ENCODE assay signal across 8 cellular contexts in genomic region chr17:77286641-77287431, GRCh38.
DNase-seq lines count a peak whose midpoint lies in the region; ATAC-seq and TF ChIP-seq lines count a peak whose summit lies in the region.

No MANE protein-coding gene starts in this region.

- intact Hi-C loops in IMR-90 (cut with micrococcal nuclease) = loop anchor here (2.0 kb wide), 1 partner anchor 32 kb away; no protein-coding TSS in a partner anchor

- H3K4me3 Mint-ChIP-seq in activated T-cell treated with anti-CD3 and anti-CD28 coated beads, Interleukin-2, amount 50 U/mL, for 72 hours = no peak overlapping the region

- H3K4me3 ChIP-seq in IMR-90 (ENCODE audit: insufficient read depth, low read depth, low read length) (no peak overlapping the region), adipocyte (ENCODE audit: low read length) (no peak overlapping the region), tibial nerve (no peak overlapping the region)

- CTCF ChIA-PET in IMR-90 (lab: Yijun Ruan, JAX) = no interaction called here

- H3K23ac ChIP-seq in IMR-90 (ENCODE audit: low read depth, low read length) = peak overlapping the region; percentile 96

- H3K9me3 ChIP-seq in IMR-90 (ENCODE audit: control insufficient read depth, insufficient read depth, low read length) (no peaks in the 10 kb centered on the region), adipocyte (ENCODE audit: control insufficient read depth, low read length) (no peaks in the 10 kb centered on the region), tibial nerve (no peaks in the 10 kb centered on the region)

- H2AK5ac ChIP-seq in IMR-90 (ENCODE audit: low read depth, low read length) = peak overlapping the region; percentile 95

- peak overlapping the region; percentile 74 for H3K18ac ChIP-seq in IMR-90 (ENCODE audit: low read depth, low read length)

- dilution Hi-C loops in IMR-90 (cut with HindIII; ENCODE audit: low sequenced_read_pairs, unreplicated experiment) = no loop called here

- H3K9ac ChIP-seq in IMR-90 (ENCODE audit: low read depth, low read length) (peak overlapping the region; percentile 37; the same call in 1 of the 2 replicates), adipocyte (ENCODE audit: low read length) (peak overlapping the region; percentile 53)

- no peaks in the 10 kb centered on the region for H4K20me1 ChIP-seq in IMR-90 (ENCODE audit: insufficient read depth, low read length)

- peak overlapping the region; percentile 98; the same call in 2 of the 3 replicates for H2BK15ac ChIP-seq in IMR-90 (ENCODE audit: low read depth, low read length)

- WGBS in IMR-90 (ENCODE audit: extremely low coverage in 2 of 2, insufficient read length in 1 of 2), 2 experiments = 78% methylated on average over 6 of the region's 21 CpGs; no CpG with 5 or more reads in 1 of the 2 experiments
- WGBS in tibial nerve, 2 donors = 57 to 78% methylated on average over 14 to 21 of the region's 21 CpGs

- H2BK20ac ChIP-seq in IMR-90 (ENCODE audit: low read depth, low read length) = peak overlapping the region; percentile 97

- H3K56ac ChIP-seq in IMR-90 (ENCODE audit: extremely low read depth, insufficient read depth, low read length) = peak overlapping the region; percentile 63; the same call in 1 of the 2 replicates

- H2BK5ac ChIP-seq in IMR-90 (ENCODE audit: low read depth, low read length, poor library complexity, severe bottlenecking) = peak overlapping the region; percentile 98

- H3K27ac ChIP-seq in IMR-90 (ENCODE audit: insufficient read depth, low read length) (peak overlapping the region; percentile 93), tibial nerve (peak overlapping the region; percentile 1 to 86 (median 78))

- no peaks in the 10 kb centered on the region for H3K36me3 Mint-ChIP-seq in activated T-cell treated with anti-CD3 and anti-CD28 coated beads, Interleukin-2, amount 50 U/mL, for 72 hours (ENCODE audit: insufficient read depth in 2 of 2)

- H4K91ac ChIP-seq in IMR-90 (ENCODE audit: insufficient read depth, low read depth, low read length) = peak overlapping the region; percentile 98

- H3K9me3 Mint-ChIP-seq in activated T-cell treated with anti-CD3 and anti-CD28 coated beads, Interleukin-2, amount 50 U/mL, for 72 hours = no peaks in the 10 kb centered on the region

- peak overlapping the region; percentile 97 for H3K4ac ChIP-seq in IMR-90 (ENCODE audit: low read depth, low read length)

- TF ChIP-seq POLR2A in IMR-90 (IDR thresholded peaks at IDR 0.05; ENCODE audit: low read depth, low read length) (peak; percentile 59; the same call in 1 of the 2 replicates), tibial nerve (IDR thresholded peaks at IDR 0.05) (no peak)

- H3K9me1 ChIP-seq in IMR-90 (ENCODE audit: insufficient read depth, low read length) = peaks cover 31% of the 10 kb centered on the region

- peaks cover 11% of the 10 kb centered on the region for H3K27me3 Mint-ChIP-seq in activated T-cell treated with anti-CD3 and anti-CD28 coated beads, Interleukin-2, amount 50 U/mL, for 72 hours (ENCODE audit: low read depth)

- peak overlapping the region; percentile 90 for H3K14ac ChIP-seq in IMR-90 (replicated peaks; ENCODE audit: low read depth, low read length)

- H3K36me3 ChIP-seq in IMR-90 (ENCODE audit: control insufficient read depth, insufficient read depth, low read length) (no peaks in the 10 kb centered on the region), adipocyte (ENCODE audit: control insufficient read depth, insufficient read depth, low read length, severe bottlenecking) (no peaks in the 10 kb centered on the region), tibial nerve (no peaks in the 10 kb centered on the region)

- H3K27me3 ChIP-seq in IMR-90 (ENCODE audit: control insufficient read depth, insufficient read depth, low read length) (no peaks in the 10 kb centered on the region), adipocyte (replicated peaks; ENCODE audit: control insufficient read depth, insufficient read depth, low read length) (no peaks in the 10 kb centered on the region), tibial nerve (peaks cover 0 to 3% of the 10 kb centered on the region in 2 donors)

- in situ Hi-C loops in IMR-90 (cut with MboI; ENCODE audit: low sequenced_read_pairs) = no loop called here

- TF ChIP-seq CTCF in IMR-90 (conservative IDR thresholded peaks at IDR 0.05; ENCODE audit: low read depth, low read length) (no peak), tibial nerve (IDR thresholded peaks at IDR 0.05) (no peak)

- TF ChIP-seq EP300 in tibial nerve (IDR thresholded peaks at IDR 0.05) = no peak

- H3K4me1 Mint-ChIP-seq in activated T-cell treated with anti-CD3 and anti-CD28 coated beads, Interleukin-2, amount 50 U/mL, for 72 hours (ENCODE audit: low read depth) = peaks cover 16% of the 10 kb centered on the region

- peaks cover 9 to 68% of the 10 kb centered on the region in 2 experiments for H3K79me1 ChIP-seq in IMR-90 (ENCODE audit: low read depth in 1 of 2, low read length in 2 of 2)

- peak overlapping the region; percentile 86 for H4K5ac ChIP-seq in IMR-90 (ENCODE audit: low read depth, low read length)

- H2BK120ac ChIP-seq in IMR-90 (ENCODE audit: low read depth, low read length) = peak overlapping the region; percentile 99

- peak overlapping the region; percentile 84 for H2AFZ ChIP-seq in IMR-90 (replicated peaks; ENCODE audit: low read length, poor library complexity)

- no peak for TF ChIP-seq RAD21 in IMR-90 (IDR thresholded peaks at IDR 0.05; ENCODE audit: low read length)

- no TSS peak for BruUV-seq in IMR-90 (replicated peaks; lab: Mats Ljungman, UMichigan)

- no peak for ATAC-seq in IMR-90 (ENCODE audit: low read depth)
- ATAC-seq in activated T-cell treated with anti-CD3 and anti-CD28 coated beads, Interleukin-2, amount 50 U/mL, for 72 hours (replicated peaks in 1 of 2) = no peak
- no peak for ATAC-seq in GM21529 (IDR thresholded peaks at IDR 0.05; ENCODE audit: unreplicated experiment)
- no peak for ATAC-seq in HG02610 (IDR thresholded peaks at IDR 0.05; ENCODE audit: unreplicated experiment)

- H3K4me1 ChIP-seq in IMR-90 (ENCODE audit: control insufficient read depth, insufficient read depth, low read length) (peaks cover 43% of the 10 kb centered on the region), adipocyte (ENCODE audit: control insufficient read depth, insufficient read depth, low read length) (peaks cover 44% of the 10 kb centered on the region), tibial nerve (peaks cover 0 to 55% (median 32%) of the 10 kb centered on the region in 4 donors)

- H4K8ac ChIP-seq in IMR-90 (ENCODE audit: low read depth in 2 of 2, low read length in 2 of 2) = peak overlapping the region; percentile 91

- no peak overlapping the region for H3K27ac Mint-ChIP-seq in activated T-cell treated with anti-CD3 and anti-CD28 coated beads, Interleukin-2, amount 50 U/mL, for 72 hours

- peak overlapping the region; percentile 75 for H2AK9ac ChIP-seq in IMR-90 (replicated peaks; ENCODE audit: low read depth, low read length, poor library complexity)

- POLR2A ChIA-PET in IMR-90 (lab: Charles Lee; ENCODE audit: unreplicated experiment) = interaction anchor here (1.0 to 1.1 kb wide), 2 partner anchors 17 to 31 kb away, joined by 3 read pairs; no protein-coding TSS in a partner anchor

- no peak overlapping the region for H3K4me2 ChIP-seq in IMR-90 (ENCODE audit: low read depth, low read length)

- DNase-seq in IMR-90 = peak; percentile 18
- peak; percentile 31 for DNase-seq in adipocyte (ENCODE audit: low read depth)
- peak; percentile 71 for DNase-seq in kidney glomerular epithelial cell (lab: John Stamatoyannopoulos, UW)
- no peak for DNase-seq in tibial nerve (ENCODE audit: low spot score in 2 of 2)
- no peak for DNase-seq in activated T-cell treated with anti-CD3 and anti-CD28 coated beads, Interleukin-2, amount 50 U/mL, for 72 hours
- no peak for DNase-seq in activated effector memory CD4-positive, alpha-beta T cell treated with Interleukin-2 at 50 U/mL for 16 hours

TF ChIP-seq in IMR-90, 13 proteins besides CTCF, POLR2A, EP300 and RAD21:
- no peak for TF ChIP-seq MAZ (IDR thresholded peaks at IDR 0.05; ENCODE audit: borderline replicate concordance, low read depth, low read length)
- no peak for TF ChIP-seq USF2 (IDR thresholded peaks at IDR 0.05; ENCODE audit: low read depth, low read length)
- TF ChIP-seq FOS (IDR thresholded peaks at IDR 0.05; ENCODE audit: low read depth, low read length) = no peak
- no peak for TF ChIP-seq RCOR1 (IDR thresholded peaks at IDR 0.05; ENCODE audit: insufficient replicate concordance, low read length)
- no peak for TF ChIP-seq MAFK (IDR thresholded peaks at IDR 0.05; ENCODE audit: low read depth, low read length)

Comparison
In these comparisons a context has a peak if more than half of its experiments do, and no peak if none do; other contexts are left out.
1. DNase-seq: peak in IMR-90 (single experiment), adipocyte (single experiment) and kidney glomerular epithelial cell (single experiment); none in tibial nerve (0 of 2), activated T-cell treated with anti-CD3 and anti-CD28 coated beads, Interleukin-2, amount 50 U/mL, for 72 hours (0 of 2) and activated effector memory CD4-positive, alpha-beta T cell treated with Interleukin-2 at 50 U/mL for 16 hours (single experiment).